In the genomic region with DNA sequence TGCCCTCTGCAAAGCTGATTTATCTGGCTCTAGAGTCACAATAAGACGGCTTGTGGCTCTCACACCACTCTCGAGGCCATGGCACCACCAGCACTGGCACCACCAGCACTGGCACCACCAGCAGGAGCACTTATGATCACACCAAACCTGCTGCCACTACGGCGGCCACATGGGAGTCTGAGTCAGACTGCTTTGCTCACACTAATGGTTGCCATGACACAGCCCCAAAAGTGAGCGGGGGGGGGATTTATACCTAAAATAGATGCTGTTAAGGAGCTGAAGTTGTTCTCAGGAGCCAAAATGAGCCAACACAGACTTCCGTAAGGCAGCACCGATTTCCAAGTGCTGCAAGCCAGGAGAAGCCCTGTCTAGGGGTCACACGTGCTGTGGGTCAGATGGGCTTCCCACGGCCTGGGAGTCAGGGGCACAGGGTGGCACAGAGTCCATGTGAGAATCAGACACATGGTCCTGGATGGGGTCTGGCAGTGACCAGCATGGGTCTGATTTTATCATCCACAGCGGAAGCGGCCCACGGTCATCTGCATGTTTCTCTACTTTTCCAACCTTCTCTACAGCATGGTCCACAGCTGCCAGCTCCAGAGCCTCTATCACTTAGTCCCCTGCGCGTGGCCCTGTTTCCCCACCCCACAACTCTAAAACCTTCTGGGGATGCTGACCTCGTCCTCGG, we compare ENCODE assay signal across 11 cellular contexts. TPM values are rescaled to one million over a fixed set of nuclear protein-coding genes. Genes with fewer than 3 reads are reported as not detected.
A peak's percentile ranks its signal among the peaks of the same experiment; 100 is the strongest.
DNase-seq lines count a peak whose midpoint lies in the region; ATAC-seq and TF ChIP-seq lines count a peak whose summit lies in the region.
"Had no signal": no experiment of that assay in that cellular context is flagged by ENCODE, and none has a peak within 500 bp of the region (broad histone marks: within the 10 kb centered on the region; RNA-seq: fewer than 3 reads in every experiment).

No MANE protein-coding gene starts in this region.

- H4K8ac ChIP-seq in mesendoderm (ENCODE audit: low read depth, low read length) = no peak overlapping the region

- CTCF ChIA-PET in activated CD8-positive, alpha-beta T cell treated with anti-CD3 and anti-CD28 coated beads for 36 hours (lab: Charles Lee) = interaction anchor here (1.3 to 3.8 kb wide), 5 partner anchors 9 to 48 kb away, joined by 5 to 24 read pairs (median 7); no protein-coding TSS in a partner anchor
- CTCF ChIA-PET in activated CD8-positive, alpha-beta T cell treated with anti-CD3 and anti-CD28 coated beads, Interleukin-2, amount 10 ng/mL, durations not matched to agents 7 days and 5 days (lab: Charles Lee) = no interaction called here

- H3K4me1 ChIP-seq in ascending aorta = peaks cover 8 to 40% of the 10 kb centered on the region in 2 donors
- peaks cover 16% of the 10 kb centered on the region for H3K4me1 ChIP-seq in lower lobe of right lung
- H3K4me1 ChIP-seq in testis = peaks cover 13% of the 10 kb centered on the region
- H3K4me1 ChIP-seq in mesendoderm (ENCODE audit: control insufficient read depth, low read depth, low read length) = no peaks in the 10 kb centered on the region

- H2AK5ac ChIP-seq in mesendoderm (ENCODE audit: low read length) = no peak overlapping the region

- H3K27ac ChIP-seq in ascending aorta (peak overlapping the region; percentile 80 to 86), lower lobe of right lung (no peak overlapping the region), testis (peak overlapping the region in 1 of 2 donors; percentile 24), mesendoderm (ENCODE audit: low read depth, low read length) (no peak overlapping the region)

- H3K9me3 ChIP-seq in ascending aorta (no peaks in the 10 kb centered on the region), lower lobe of right lung (peaks cover 10% of the 10 kb centered on the region), testis (no peaks in the 10 kb centered on the region)

- no peaks in the 10 kb centered on the region for H3K79me2 ChIP-seq in mesendoderm (ENCODE audit: control insufficient read depth, insufficient read depth, low read length)

- H3K36me3 ChIP-seq in ascending aorta (peaks cover 2 to 3% of the 10 kb centered on the region in 2 donors), lower lobe of right lung (no peaks in the 10 kb centered on the region), testis (ENCODE audit: low read depth, missing control alignments) (no peaks in the 10 kb centered on the region), mesendoderm (ENCODE audit: control insufficient read depth, insufficient read depth, low read length) (no peaks in the 10 kb centered on the region)

- ATAC-seq in activated CD8-positive, alpha-beta T cell treated with anti-CD3 and anti-CD28 coated beads for 36 hours = peak; percentile 31
- ATAC-seq in activated CD8-positive, alpha-beta T cell treated with anti-CD3 and anti-CD28 coated beads, Interleukin-2, amount 10 ng/mL, durations not matched to agents 7 days and 5 days = no peak
- ATAC-seq in lower lobe of right lung = peak; percentile 28 to 65
- ATAC-seq in GM18870 (IDR thresholded peaks at IDR 0.05; ENCODE audit: unreplicated experiment) = no peak
- ATAC-seq: stimulated activated memory B cell treated with anti-CD40 and anti-IgM and Interleukin-4, amounts not matched to agents 10 μg/mL and 1 μg/mL and 100 μg/mL, for 72 hours had no signal

- H3K9me3 Mint-ChIP-seq in activated CD8-positive, alpha-beta T cell treated with anti-CD3 and anti-CD28 coated beads for 36 hours = peaks cover 18% of the 10 kb centered on the region
- peaks cover 14% of the 10 kb centered on the region for H3K9me3 Mint-ChIP-seq in activated CD8-positive, alpha-beta T cell treated with anti-CD3 and anti-CD28 coated beads, Interleukin-2, amount 10 ng/mL, durations not matched to agents 7 days and 5 days (ENCODE audit: insufficient read depth)

- intact Hi-C loops in activated CD8-positive, alpha-beta T cell treated with anti-CD3 and anti-CD28 coated beads for 36 hours (cut with micrococcal nuclease) = no loop called here
- intact Hi-C loops in ascending aorta (cut with DNase I) (loop anchor here (1.0 to 2.0 kb wide), 3 partner anchors 17 to 48 kb away; no protein-coding TSS in a partner anchor), lower lobe of right lung (cut with DNase I) (no loop called here), testis (cut with DNase I; ENCODE audit: low total_unique reads) (no loop called here)

- H3K36me3 Mint-ChIP-seq in activated CD8-positive, alpha-beta T cell treated with anti-CD3 and anti-CD28 coated beads for 36 hours (ENCODE audit: low read depth) = peaks cover 44% of the 10 kb centered on the region
- peaks cover 39% of the 10 kb centered on the region for H3K36me3 Mint-ChIP-seq in activated CD8-positive, alpha-beta T cell treated with anti-CD3 and anti-CD28 coated beads, Interleukin-2, amount 10 ng/mL, durations not matched to agents 7 days and 5 days (ENCODE audit: low read depth)

- H3K9ac ChIP-seq in mesendoderm (ENCODE audit: low read length) = no peak overlapping the region

- no peak overlapping the region for H3K56ac ChIP-seq in mesendoderm (ENCODE audit: low read length)

- H3K18ac ChIP-seq in mesendoderm (ENCODE audit: low read length) = no peak overlapping the region

- no peak overlapping the region for H3K4me2 ChIP-seq in mesendoderm (ENCODE audit: low read length)

- H3K23ac ChIP-seq in mesendoderm (ENCODE audit: low read length) = no peak overlapping the region

- H3K4me3 Mint-ChIP-seq in activated CD8-positive, alpha-beta T cell treated with anti-CD3 and anti-CD28 coated beads for 36 hours = no peak overlapping the region
- H3K4me3 Mint-ChIP-seq in activated CD8-positive, alpha-beta T cell treated with anti-CD3 and anti-CD28 coated beads, Interleukin-2, amount 10 ng/mL, durations not matched to agents 7 days and 5 days = no peak overlapping the region
- H3K4me3 Mint-ChIP-seq: stimulated activated memory B cell treated with anti-CD40 and anti-IgM and Interleukin-4, amounts not matched to agents 10 μg/mL and 1 μg/mL and 100 μg/mL, for 72 hours had no signal

- H3K4ac ChIP-seq in mesendoderm (ENCODE audit: low read depth, low read length) = no peak overlapping the region

- peak overlapping the region; percentile 97 for H3K27ac Mint-ChIP-seq in activated CD8-positive, alpha-beta T cell treated with anti-CD3 and anti-CD28 coated beads for 36 hours
- H3K27ac Mint-ChIP-seq in activated CD8-positive, alpha-beta T cell treated with anti-CD3 and anti-CD28 coated beads, Interleukin-2, amount 10 ng/mL, durations not matched to agents 7 days and 5 days = no peak overlapping the region
- H3K27ac Mint-ChIP-seq: stimulated activated memory B cell treated with anti-CD40 and anti-IgM and Interleukin-4, amounts not matched to agents 10 μg/mL and 1 μg/mL and 100 μg/mL, for 72 hours had no signal

- no peak for TF ChIP-seq CTCF in activated CD8-positive, alpha-beta T cell treated with anti-CD3 and anti-CD28 coated beads for 36 hours (IDR thresholded peaks at IDR 0.05)
- TF ChIP-seq CTCF in ascending aorta (IDR thresholded peaks at IDR 0.05) = peak in 1 of 3 experiments; percentile 11
- TF ChIP-seq CTCF in lower lobe of right lung (IDR thresholded peaks at IDR 0.05) = no peak
- TF ChIP-seq CTCF in testis (IDR thresholded peaks at IDR 0.05) = no peak

- POLR2A ChIA-PET in activated CD8-positive, alpha-beta T cell treated with anti-CD3 and anti-CD28 coated beads for 36 hours (lab: Charles Lee) = interaction anchor here (0.9 to 2.9 kb wide), 7 partner anchors 8 to 24 kb away, joined by 3 to 19 read pairs (median 5); no protein-coding TSS in a partner anchor
- POLR2A ChIA-PET in activated CD8-positive, alpha-beta T cell treated with anti-CD3 and anti-CD28 coated beads, Interleukin-2, amount 10 ng/mL, durations not matched to agents 7 days and 5 days (lab: Charles Lee) = interaction anchor here (0.6 to 3.4 kb wide), 3 partner anchors 9 to 30 kb away, joined by 4 to 27 read pairs (median 17); no protein-coding TSS in a partner anchor

- no peak for TF ChIP-seq POLR2A in testis (IDR thresholded peaks at IDR 0.05)

- no peak overlapping the region for H2BK15ac ChIP-seq in mesendoderm (replicated peaks; ENCODE audit: low read depth)

- H3K79me1 ChIP-seq in mesendoderm (ENCODE audit: low read length) = no peaks in the 10 kb centered on the region

- H2BK120ac ChIP-seq in mesendoderm (ENCODE audit: low read depth, low read length) = no peak overlapping the region

- H3K27me3 Mint-ChIP-seq in activated CD8-positive, alpha-beta T cell treated with anti-CD3 and anti-CD28 coated beads for 36 hours = no peaks in the 10 kb centered on the region
- no peaks in the 10 kb centered on the region for H3K27me3 Mint-ChIP-seq in activated CD8-positive, alpha-beta T cell treated with anti-CD3 and anti-CD28 coated beads, Interleukin-2, amount 10 ng/mL, durations not matched to agents 7 days and 5 days (ENCODE audit: low read depth)
- H3K27me3 Mint-ChIP-seq: stimulated activated memory B cell treated with anti-CD40 and anti-IgM and Interleukin-4, amounts not matched to agents 10 μg/mL and 1 μg/mL and 100 μg/mL, for 72 hours had no signal

- H3K4me1 Mint-ChIP-seq in activated CD8-positive, alpha-beta T cell treated with anti-CD3 and anti-CD28 coated beads for 36 hours (ENCODE audit: low read depth) = peaks cover 64% of the 10 kb centered on the region
- H3K4me1 Mint-ChIP-seq in activated CD8-positive, alpha-beta T cell treated with anti-CD3 and anti-CD28 coated beads, Interleukin-2, amount 10 ng/mL, durations not matched to agents 7 days and 5 days (ENCODE audit: low read depth) = peaks cover 35% of the 10 kb centered on the region

- peak; percentile 82 for DNase-seq in activated CD8-positive, alpha-beta T cell treated with anti-CD3 and anti-CD28 coated beads for 36 hours
- no peak for DNase-seq in activated CD8-positive, alpha-beta T cell treated with anti-CD3 and anti-CD28 coated beads, Interleukin-2, amount 10 ng/mL, durations not matched to agents 7 days and 5 days
- peak; percentile 89 to 98 for DNase-seq in ascending aorta (ENCODE audit: low spot score in 2 of 2)
- no peak for DNase-seq in lower lobe of right lung
- peak; percentile 60 for DNase-seq in testis
- DNase-seq in cerebellar cortex (ENCODE audit: low spot score) = no peak
- DNase-seq in mesendoderm = no peak
- DNase-seq: HCEC 1CT, NCI-H345 had no signal

- 70 to 73% methylated on average over 15 to 16 of the region's 16 CpGs for WGBS in testis, 2 donors
- WGBS in mesendoderm (ENCODE audit: extremely low coverage, insufficient coverage, low lambda C conversion rate) = no CpG with 5 or more reads among the region's 16 CpGs

- no peak overlapping the region for H2BK5ac ChIP-seq in mesendoderm (ENCODE audit: low read length)

- H3K27me3 ChIP-seq in ascending aorta = no peaks in the 10 kb centered on the region
- no peaks in the 10 kb centered on the region for H3K27me3 ChIP-seq in lower lobe of right lung (ENCODE audit: low read depth)
- no peaks in the 10 kb centered on the region for H3K27me3 ChIP-seq in testis
- no peaks in the 10 kb centered on the region for H3K27me3 ChIP-seq in mesendoderm (ENCODE audit: insufficient read depth, low read length, poor library complexity)

- H4K5ac ChIP-seq in mesendoderm (ENCODE audit: low read length) = no peak overlapping the region

- peak overlapping the region in 1 of 2 donors; percentile 36 for H3K4me3 ChIP-seq in ascending aorta
- H3K4me3 ChIP-seq in lower lobe of right lung = no peak overlapping the region
- no peak overlapping the region for H3K4me3 ChIP-seq in testis
- H3K4me3 ChIP-seq in mesendoderm (ENCODE audit: low read length) = no peak overlapping the region

RNA-seq across cellular contexts. Expression of a gene that starts 16.7 kb away (rescaled TPM):
- total RNA-seq in activated CD8-positive, alpha-beta T cell treated with anti-CD3 and anti-CD28 coated beads for 36 hours = 10 to 100 TPM; 84.8 to 97.8 TPM
- 10 to 100 TPM; 76.4 to 79.8 TPM for total RNA-seq in activated CD8-positive, alpha-beta T cell treated with anti-CD3 and anti-CD28 coated beads, Interleukin-2, amount 10 ng/mL, durations not matched to agents 7 days and 5 days
- 33.6 TPM for total RNA-seq in ascending aorta
- total RNA-seq in lower lobe of right lung = 35.6 TPM
- 10 to 100 TPM; 36.3 TPM for total RNA-seq in testis
- 15.5 TPM for polyA plus RNA-seq in testis (ENCODE audit: insufficient read depth, low read depth, low replicate concordance)
- 50.9 TPM for polyA plus RNA-seq in mesendoderm (2013, experiment 1 of 2)
- polyA plus RNA-seq in mesendoderm (2013, experiment 2 of 2) = 53.0 TPM

Comparison
In these comparisons a context has a peak if more than half of its experiments do, and no peak if none do; other contexts are left out.
1. ATAC-seq: peak in activated CD8-positive, alpha-beta T cell treated with anti-CD3 and anti-CD28 coated beads for 36 hours (single experiment) and lower lobe of right lung (2 of 2); none in activated CD8-positive, alpha-beta T cell treated with anti-CD3 and anti-CD28 coated beads, Interleukin-2, amount 10 ng/mL, durations not matched to agents 7 days and 5 days (single experiment) and GM18870 (single experiment).
2. DNase-seq: peak in activated CD8-positive, alpha-beta T cell treated with anti-CD3 and anti-CD28 coated beads for 36 hours (single experiment), ascending aorta (2 of 2) and testis (single experiment); none in activated CD8-positive, alpha-beta T cell treated with anti-CD3 and anti-CD28 coated beads, Interleukin-2, amount 10 ng/mL, durations not matched to agents 7 days and 5 days (single experiment), lower lobe of right lung (single experiment), cerebellar cortex (single experiment) and mesendoderm (single experiment).
3. H3K27ac ChIP-seq: peak in ascending aorta (2 of 2); none in lower lobe of right lung (single experiment) and mesendoderm (single experiment).